In the genomic region with DNA sequence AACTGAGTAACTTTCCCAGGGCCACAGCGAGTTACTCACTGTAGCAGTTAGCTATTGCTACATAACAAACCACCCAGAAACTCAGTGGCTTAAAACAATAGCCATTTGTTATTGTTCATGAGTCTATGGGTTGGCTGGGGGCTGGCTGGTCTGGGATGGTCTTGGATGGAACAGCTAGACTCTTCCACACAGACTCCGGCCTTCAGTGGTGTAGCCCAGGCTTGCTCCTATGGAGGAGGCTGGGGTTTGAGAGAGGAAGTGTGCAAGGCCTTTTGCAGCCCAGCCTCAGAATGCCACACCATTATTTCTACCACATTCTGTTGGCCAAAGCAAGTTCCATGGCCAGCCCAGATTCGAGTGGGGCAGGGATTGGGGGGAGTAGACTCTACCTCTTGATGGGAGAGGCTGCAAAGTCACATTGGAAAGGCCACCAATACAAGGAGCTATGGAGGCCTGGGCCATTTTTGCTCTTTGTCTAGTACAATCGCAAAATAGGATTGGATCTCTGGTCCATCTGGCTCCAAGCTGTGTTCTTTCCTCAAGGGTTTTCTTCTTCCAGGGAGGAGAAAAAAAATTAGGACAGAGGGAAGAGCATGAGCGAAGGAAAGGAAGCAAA, we compare ENCODE assay signal across 30 cellular contexts. TPM values are rescaled to one million over a fixed set of nuclear protein-coding genes. Genes with fewer than 3 reads are reported as not detected.
A peak's percentile ranks its signal among the peaks of the same experiment; 100 is the strongest.
DNase-seq lines count a peak whose midpoint lies in the region; ATAC-seq and TF ChIP-seq lines count a peak whose summit lies in the region.
"Had no signal": no experiment of that assay in that cellular context is flagged by ENCODE, and none has a peak within 500 bp of the region (broad histone marks: within the 10 kb centered on the region; RNA-seq: fewer than 3 reads in every experiment).

No MANE protein-coding gene starts in this region.

- DNase-seq in NCI-H82 (lab: John Stamatoyannopoulos, UW), result peak; percentile 14
- no peak for DNase-seq in NCI-H82 treated with DMSO at 0.1 percent for 48 hours (lab: John Stamatoyannopoulos, UW; ENCODE audit: unreplicated experiment)
- peak; percentile 75 for DNase-seq in esophagus muscularis mucosa (ENCODE audit: extremely low spot score)
- DNase-seq in osteocyte (ENCODE audit: extremely low spot score, unreplicated experiment), result peak; percentile 46
- DNase-seq in NCI-H345 treated with DMSO at 0.1 percent for 48 hours (lab: John Stamatoyannopoulos, UW; ENCODE audit: unreplicated experiment), result no peak
- no peak for DNase-seq in WERI-Rb-1
- DNase-seq: Caco-2; CD8-positive, alpha-beta T cell; DMS 273 treated with DMSO at 0.1 percent for 48 hours; DMS79; EL; GDM1; Karpas-422; NCI-H1092; NCI-H1436; NCI-H187 treated with DMSO at 0.1 percent for 48 hours; NCI-H2171 treated with DMSO at 0.1 percent for 48 hours; NCI-H345; NCI-H524; NCI-H748 treated with DMSO at 0.1 percent for 48 hours; NK-92 treated with Interleukin-12 subunit alpha and Interleukin-12 subunit beta, amount 100 ng/mL, for 24 hours; PC-3 had no signal

- no peak for TF ChIP-seq EP300 in esophagus muscularis mucosa (IDR thresholded peaks at IDR 0.05)

- no peaks in the 10 kb centered on the region for H3K36me3 Mint-ChIP-seq in osteocyte (ENCODE audit: unreplicated experiment)
- H3K36me3 Mint-ChIP-seq: CD8-positive, alpha-beta T cell had no signal

- TF ChIP-seq CTCF in esophagus muscularis mucosa (IDR thresholded peaks at IDR 0.05) (no peak), osteocyte (IDR thresholded peaks at IDR 0.05) (no peak), WERI-Rb-1 (IDR thresholded peaks at IDR 0.05; ENCODE audit: low read depth, low read length) (no peak)

- H3K27me3 Mint-ChIP-seq in osteocyte (ENCODE audit: unreplicated experiment), result peaks cover 15% of the 10 kb centered on the region

- no peak overlapping the region for H3K27ac Mint-ChIP-seq in osteocyte (ENCODE audit: unreplicated experiment)
- H3K27ac Mint-ChIP-seq: B cell; CD8-positive, alpha-beta T cell; GM23338 had no signal

- H3K4me3 ChIP-seq in esophagus muscularis mucosa (no peak overlapping the region), WERI-Rb-1 (ENCODE audit: low read depth, low read length) (no peak overlapping the region)
- H3K4me3 ChIP-seq: GM12878, GM23338, HAP-1 had no signal

- no peak for TF ChIP-seq POLR2A in esophagus muscularis mucosa (IDR thresholded peaks at IDR 0.05; ENCODE audit: low read depth)

- H3K4me1 Mint-ChIP-seq in osteocyte (ENCODE audit: unreplicated experiment), result no peaks in the 10 kb centered on the region
- H3K4me1 Mint-ChIP-seq: B cell had no signal

- no peaks in the 10 kb centered on the region for H3K4me1 ChIP-seq in esophagus muscularis mucosa
- H3K4me1 ChIP-seq: Caco-2, HAP-1 had no signal

- intact Hi-C loops in esophagus muscularis mucosa (cut with DNase I), result no loop called here

- H3K9me3 ChIP-seq in esophagus muscularis mucosa (no peaks in the 10 kb centered on the region), WERI-Rb-1 (ENCODE audit: severe bottlenecking) (no peaks in the 10 kb centered on the region)
- H3K9me3 ChIP-seq: Caco-2, HAP-1 had no signal

- no peak overlapping the region for H3K4me3 Mint-ChIP-seq in osteocyte (ENCODE audit: unreplicated experiment)
- H3K4me3 Mint-ChIP-seq: B cell; CD8-positive, alpha-beta T cell; GM23338 had no signal

- H3K36me3 ChIP-seq in esophagus muscularis mucosa (no peaks in the 10 kb centered on the region), WERI-Rb-1 (no peaks in the 10 kb centered on the region)
- H3K36me3 ChIP-seq: HAP-1 had no signal

- ATAC-seq in HG03442 (IDR thresholded peaks at IDR 0.05; ENCODE audit: unreplicated experiment), result no peak
- ATAC-seq: CD8-positive, alpha-beta T cell; GM12878; GM23338; PC-3 had no signal

- no peak overlapping the region for H3K27ac ChIP-seq in esophagus muscularis mucosa (replicated peaks in 1 of 4)
- H3K27ac ChIP-seq in WERI-Rb-1, result no peak overlapping the region
- H3K27ac ChIP-seq: 22Rv1, C4-2B, HL-60 had no signal

- H3K27me3 ChIP-seq in esophagus muscularis mucosa, result peaks cover 0 to 6% (median 0%) of the 10 kb centered on the region in 4 donors
- H3K27me3 ChIP-seq in WERI-Rb-1 (ENCODE audit: insufficient read depth, low read depth, severe bottlenecking), result no peaks in the 10 kb centered on the region

- no peaks in the 10 kb centered on the region for H3K9me3 Mint-ChIP-seq in osteocyte (ENCODE audit: unreplicated experiment)
- H3K9me3 Mint-ChIP-seq: CD8-positive, alpha-beta T cell; GM23338 had no signal

- WGBS in esophagus muscularis mucosa, result 89% methylated on average over 5 of the region's 5 CpGs

RNA-seq across cellular contexts. Expression of a gene that starts 37.5 kb away (rescaled TPM):
- total RNA-seq in esophagus muscularis mucosa, result under 1 TPM; under 0.01 to 0.17 (median 0.09) TPM
- total RNA-seq in osteocyte, result not detected in 2 replicates

RNA-seq across cellular contexts. Expression of a gene that starts 48.3 kb away (rescaled TPM):
- 10 to 100 TPM; 10.8 to 16.1 (median 13.1) TPM for total RNA-seq in esophagus muscularis mucosa
- 76.1 and 87.2 TPM in 2 replicates for total RNA-seq in osteocyte

Comparison
In these comparisons a context has a peak if more than half of its experiments do, and no peak if none do; other contexts are left out.
1. DNase-seq: peak in NCI-H82 (single experiment), esophagus muscularis mucosa (single experiment) and osteocyte (single experiment); none in NCI-H82 treated with DMSO at 0.1 percent for 48 hours (single experiment), NCI-H345 treated with DMSO at 0.1 percent for 48 hours (single experiment) and WERI-Rb-1 (single experiment).